In the genomic region with DNA sequence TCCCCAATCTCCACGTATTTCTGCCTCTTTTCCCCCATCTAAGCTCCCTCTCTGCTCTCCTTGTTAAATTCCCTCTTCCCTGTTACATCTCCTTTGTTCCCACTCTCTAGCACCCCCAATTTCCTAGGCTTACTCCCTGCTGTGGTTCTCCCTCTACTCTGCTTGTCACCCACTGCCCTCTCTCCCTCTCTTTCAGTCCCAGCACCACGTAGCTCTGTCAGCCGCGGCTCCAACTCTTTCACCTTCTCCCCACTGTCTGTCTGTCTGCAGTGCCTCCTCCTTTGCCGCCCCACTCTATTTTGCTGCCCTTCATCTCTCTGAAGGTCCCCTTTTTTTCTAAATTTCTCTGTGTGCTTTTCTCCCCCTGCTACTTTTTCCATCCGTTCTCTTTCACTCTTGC, we compare ENCODE assay signal across 1 cellular context.
TF ChIP-seq lines count a peak whose summit lies in the region.

No MANE protein-coding gene starts in this region.

TF ChIP-seq in SK-N-SH, 30 proteins besides CTCF, POLR2A, EP300 and RAD21 (continued from another document):
- TF ChIP-seq REST (IDR thresholded peaks at IDR 0.05; ENCODE audit: low read depth, low read length) (no peak), IRF3 (IDR thresholded peaks at IDR 0.05; ENCODE audit: low read depth, low read length) (no peak)
